Comparison of ENCODE assay signal across 1 cellular context in the genomic region with DNA sequence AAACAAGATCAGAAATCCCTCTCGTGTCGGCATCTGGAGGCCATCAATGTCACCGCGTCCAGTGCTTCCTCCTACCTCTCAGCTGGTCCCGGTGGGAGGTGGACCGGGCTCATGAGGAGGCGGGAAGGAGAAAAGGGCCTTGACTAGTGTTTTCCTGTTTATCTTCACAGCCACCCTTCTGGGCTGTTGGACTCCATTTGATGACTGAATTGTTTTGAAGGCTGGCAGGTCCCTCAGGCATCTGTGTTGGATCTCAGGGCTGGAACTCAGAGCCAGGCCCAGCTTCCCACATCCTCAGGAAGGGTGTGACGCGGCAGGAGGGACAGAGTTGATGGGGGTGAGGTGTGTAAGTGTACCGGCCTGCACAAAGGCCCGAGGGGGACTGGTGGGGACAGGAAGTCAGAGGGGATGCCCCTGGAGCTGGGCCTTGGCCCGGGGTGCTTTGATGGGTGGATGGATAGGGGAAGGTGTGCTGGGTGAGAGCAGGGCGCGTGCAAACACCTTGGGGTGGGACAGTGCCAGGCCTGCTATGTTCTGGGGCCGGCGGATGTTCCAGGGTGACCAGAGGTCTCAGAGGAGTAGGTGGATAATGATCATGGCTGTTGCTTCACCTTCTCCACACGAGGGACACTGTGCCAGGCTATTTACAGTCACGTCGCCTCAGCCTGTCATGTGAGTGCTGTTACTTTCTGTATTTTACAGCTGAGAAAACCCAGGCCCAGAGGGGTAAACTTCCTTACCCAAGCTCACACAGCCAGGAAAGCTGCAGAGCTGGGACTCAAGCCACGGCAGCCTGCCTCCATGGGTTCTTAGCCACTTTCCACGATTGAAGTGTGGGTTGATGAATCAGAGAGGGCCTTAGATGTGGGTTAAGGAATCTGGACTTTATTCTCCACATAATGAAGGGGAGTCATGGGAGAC.
TF ChIP-seq lines count a peak whose summit lies in the region.

No MANE protein-coding gene starts in this region.

TF ChIP-seq in HepG2, 621 proteins besides CTCF, POLR2A, EP300 and RAD21 (continued from another document and continues in another):
- TF ChIP-seq, protein P1, sequence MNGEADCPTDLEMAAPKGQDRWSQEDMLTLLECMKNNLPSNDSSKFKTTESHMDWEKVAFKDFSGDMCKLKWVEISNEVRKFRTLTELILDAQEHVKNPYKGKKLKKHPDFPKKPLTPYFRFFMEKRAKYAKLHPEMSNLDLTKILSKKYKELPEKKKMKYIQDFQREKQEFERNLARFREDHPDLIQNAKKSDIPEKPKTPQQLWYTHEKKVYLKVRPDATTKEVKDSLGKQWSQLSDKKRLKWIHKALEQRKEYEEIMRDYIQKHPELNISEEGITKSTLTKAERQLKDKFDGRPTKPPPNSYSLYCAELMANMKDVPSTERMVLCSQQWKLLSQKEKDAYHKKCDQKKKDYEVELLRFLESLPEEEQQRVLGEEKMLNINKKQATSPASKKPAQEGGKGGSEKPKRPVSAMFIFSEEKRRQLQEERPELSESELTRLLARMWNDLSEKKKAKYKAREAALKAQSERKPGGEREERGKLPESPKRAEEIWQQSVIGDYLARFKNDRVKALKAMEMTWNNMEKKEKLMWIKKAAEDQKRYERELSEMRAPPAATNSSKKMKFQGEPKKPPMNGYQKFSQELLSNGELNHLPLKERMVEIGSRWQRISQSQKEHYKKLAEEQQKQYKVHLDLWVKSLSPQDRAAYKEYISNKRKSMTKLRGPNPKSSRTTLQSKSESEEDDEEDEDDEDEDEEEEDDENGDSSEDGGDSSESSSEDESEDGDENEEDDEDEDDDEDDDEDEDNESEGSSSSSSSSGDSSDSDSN (CRISPR knock-in tag; IDR thresholded peaks at IDR 0.05) = peak; percentile 50; the same call in 1 of the 2 replicates
- no peak for TF ChIP-seq NFRKB (IDR thresholded peaks at IDR 0.05)
- no peak for TF ChIP-seq ZSCAN29 (CRISPR knock-in tag; conservative IDR thresholded peaks at IDR 0.05)
- no peak for TF ChIP-seq ZNF256 (CRISPR knock-in tag; conservative IDR thresholded peaks at IDR 0.05)
- TF ChIP-seq, protein P2, sequence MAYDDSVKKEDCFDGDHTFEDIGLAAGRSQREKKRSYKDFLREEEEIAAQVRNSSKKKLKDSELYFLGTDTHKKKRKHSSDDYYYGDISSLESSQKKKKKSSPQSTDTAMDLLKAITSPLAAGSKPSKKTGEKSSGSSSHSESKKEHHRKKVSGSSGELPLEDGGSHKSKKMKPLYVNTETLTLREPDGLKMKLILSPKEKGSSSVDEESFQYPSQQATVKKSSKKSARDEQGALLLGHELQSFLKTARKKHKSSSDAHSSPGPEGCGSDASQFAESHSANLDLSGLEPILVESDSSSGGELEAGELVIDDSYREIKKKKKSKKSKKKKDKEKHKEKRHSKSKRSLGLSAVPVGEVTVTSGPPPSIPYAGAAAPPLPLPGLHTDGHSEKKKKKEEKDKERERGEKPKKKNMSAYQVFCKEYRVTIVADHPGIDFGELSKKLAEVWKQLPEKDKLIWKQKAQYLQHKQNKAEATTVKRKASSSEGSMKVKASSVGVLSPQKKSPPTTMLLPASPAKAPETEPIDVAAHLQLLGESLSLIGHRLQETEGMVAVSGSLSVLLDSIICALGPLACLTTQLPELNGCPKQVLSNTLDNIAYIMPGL (CRISPR knock-in tag; IDR thresholded peaks at IDR 0.05; ENCODE audit: borderline replicate concordance in 1 of 2, low read depth in 1 of 2) = no peak
- no peak for TF ChIP-seq ZNF17 (CRISPR knock-in tag; IDR thresholded peaks at IDR 0.05)
- no peak for TF ChIP-seq RORA (CRISPR knock-in tag; IDR thresholded peaks at IDR 0.05)
- TF ChIP-seq HOXA7 (CRISPR knock-in tag; IDR thresholded peaks at IDR 0.05) = no peak
- no peak for TF ChIP-seq SMAD9 (CRISPR knock-in tag; IDR thresholded peaks at IDR 0.05)
- 0 out of 2 replicates have a peak, but pooled peaks have one; percentile 60 for TF ChIP-seq ZMYM3 (CRISPR knock-in tag; IDR thresholded peaks at IDR 0.05)
- peak; percentile 35; the same call in 1 of the 2 replicates for TF ChIP-seq ZFY (CRISPR knock-in tag; IDR thresholded peaks at IDR 0.05)
- TF ChIP-seq, protein P3, sequence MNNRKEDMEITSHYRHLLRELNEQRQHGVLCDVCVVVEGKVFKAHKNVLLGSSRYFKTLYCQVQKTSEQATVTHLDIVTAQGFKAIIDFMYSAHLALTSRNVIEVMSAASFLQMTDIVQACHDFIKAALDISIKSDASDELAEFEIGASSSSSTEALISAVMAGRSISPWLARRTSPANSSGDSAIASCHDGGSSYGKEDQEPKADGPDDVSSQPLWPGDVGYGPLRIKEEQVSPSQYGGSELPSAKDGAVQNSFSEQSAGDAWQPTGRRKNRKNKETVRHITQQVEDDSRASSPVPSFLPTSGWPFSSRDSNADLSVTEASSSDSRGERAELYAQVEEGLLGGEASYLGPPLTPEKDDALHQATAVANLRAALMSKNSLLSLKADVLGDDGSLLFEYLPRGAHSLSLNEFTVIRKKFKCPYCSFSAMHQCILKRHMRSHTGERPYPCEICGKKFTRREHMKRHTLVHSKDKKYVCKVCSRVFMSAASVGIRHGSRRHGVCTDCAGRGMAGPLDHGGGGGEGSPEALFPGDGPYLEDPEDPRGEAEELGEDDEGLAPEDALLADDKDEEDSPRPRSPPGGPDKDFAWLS (CRISPR knock-in tag; IDR thresholded peaks at IDR 0.05; ENCODE audit: borderline replicate concordance) = no peak
- no peak for TF ChIP-seq SMAD3 (CRISPR knock-in tag; IDR thresholded peaks at IDR 0.05)
- TF ChIP-seq KDM2A (CRISPR knock-in tag; IDR thresholded peaks at IDR 0.05; ENCODE audit: borderline replicate concordance, low read depth) = peak; percentile 20; the same call in 1 of the 2 replicates
- TF ChIP-seq ADNP (CRISPR knock-in tag; IDR thresholded peaks at IDR 0.05) = 0 out of 2 replicates have a peak, but pooled peaks have one; percentile 42
- TF ChIP-seq, protein P4, sequence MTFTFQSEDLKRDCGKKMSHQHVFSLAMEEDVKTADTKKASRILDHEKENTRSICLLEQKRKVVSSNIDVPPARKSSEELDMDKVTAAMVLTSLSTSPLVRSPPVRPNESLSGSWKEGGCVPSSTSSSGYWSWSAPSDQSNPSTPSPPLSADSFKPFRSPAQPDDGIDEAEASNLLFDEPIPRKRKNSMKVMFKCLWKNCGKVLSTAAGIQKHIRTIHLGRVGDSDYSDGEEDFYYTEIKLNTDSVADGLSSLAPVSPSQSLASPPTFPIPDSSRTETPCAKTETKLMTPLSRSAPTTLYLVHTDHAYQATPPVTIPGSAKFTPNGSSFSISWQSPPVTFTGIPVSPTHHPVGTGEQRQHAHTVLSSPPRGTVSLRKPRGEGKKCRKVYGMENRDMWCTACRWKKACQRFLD (CRISPR knock-in tag; IDR thresholded peaks at IDR 0.05; ENCODE audit: borderline replicate concordance) = no peak
- peak; percentile 36; the same call in 1 of the 2 replicates for TF ChIP-seq FOXA3 (CRISPR knock-in tag; IDR thresholded peaks at IDR 0.05)
- no peak for TF ChIP-seq NR2F2 (IDR thresholded peaks at IDR 0.05; ENCODE audit: borderline replicate concordance, low read depth)
- TF ChIP-seq, protein P5, sequence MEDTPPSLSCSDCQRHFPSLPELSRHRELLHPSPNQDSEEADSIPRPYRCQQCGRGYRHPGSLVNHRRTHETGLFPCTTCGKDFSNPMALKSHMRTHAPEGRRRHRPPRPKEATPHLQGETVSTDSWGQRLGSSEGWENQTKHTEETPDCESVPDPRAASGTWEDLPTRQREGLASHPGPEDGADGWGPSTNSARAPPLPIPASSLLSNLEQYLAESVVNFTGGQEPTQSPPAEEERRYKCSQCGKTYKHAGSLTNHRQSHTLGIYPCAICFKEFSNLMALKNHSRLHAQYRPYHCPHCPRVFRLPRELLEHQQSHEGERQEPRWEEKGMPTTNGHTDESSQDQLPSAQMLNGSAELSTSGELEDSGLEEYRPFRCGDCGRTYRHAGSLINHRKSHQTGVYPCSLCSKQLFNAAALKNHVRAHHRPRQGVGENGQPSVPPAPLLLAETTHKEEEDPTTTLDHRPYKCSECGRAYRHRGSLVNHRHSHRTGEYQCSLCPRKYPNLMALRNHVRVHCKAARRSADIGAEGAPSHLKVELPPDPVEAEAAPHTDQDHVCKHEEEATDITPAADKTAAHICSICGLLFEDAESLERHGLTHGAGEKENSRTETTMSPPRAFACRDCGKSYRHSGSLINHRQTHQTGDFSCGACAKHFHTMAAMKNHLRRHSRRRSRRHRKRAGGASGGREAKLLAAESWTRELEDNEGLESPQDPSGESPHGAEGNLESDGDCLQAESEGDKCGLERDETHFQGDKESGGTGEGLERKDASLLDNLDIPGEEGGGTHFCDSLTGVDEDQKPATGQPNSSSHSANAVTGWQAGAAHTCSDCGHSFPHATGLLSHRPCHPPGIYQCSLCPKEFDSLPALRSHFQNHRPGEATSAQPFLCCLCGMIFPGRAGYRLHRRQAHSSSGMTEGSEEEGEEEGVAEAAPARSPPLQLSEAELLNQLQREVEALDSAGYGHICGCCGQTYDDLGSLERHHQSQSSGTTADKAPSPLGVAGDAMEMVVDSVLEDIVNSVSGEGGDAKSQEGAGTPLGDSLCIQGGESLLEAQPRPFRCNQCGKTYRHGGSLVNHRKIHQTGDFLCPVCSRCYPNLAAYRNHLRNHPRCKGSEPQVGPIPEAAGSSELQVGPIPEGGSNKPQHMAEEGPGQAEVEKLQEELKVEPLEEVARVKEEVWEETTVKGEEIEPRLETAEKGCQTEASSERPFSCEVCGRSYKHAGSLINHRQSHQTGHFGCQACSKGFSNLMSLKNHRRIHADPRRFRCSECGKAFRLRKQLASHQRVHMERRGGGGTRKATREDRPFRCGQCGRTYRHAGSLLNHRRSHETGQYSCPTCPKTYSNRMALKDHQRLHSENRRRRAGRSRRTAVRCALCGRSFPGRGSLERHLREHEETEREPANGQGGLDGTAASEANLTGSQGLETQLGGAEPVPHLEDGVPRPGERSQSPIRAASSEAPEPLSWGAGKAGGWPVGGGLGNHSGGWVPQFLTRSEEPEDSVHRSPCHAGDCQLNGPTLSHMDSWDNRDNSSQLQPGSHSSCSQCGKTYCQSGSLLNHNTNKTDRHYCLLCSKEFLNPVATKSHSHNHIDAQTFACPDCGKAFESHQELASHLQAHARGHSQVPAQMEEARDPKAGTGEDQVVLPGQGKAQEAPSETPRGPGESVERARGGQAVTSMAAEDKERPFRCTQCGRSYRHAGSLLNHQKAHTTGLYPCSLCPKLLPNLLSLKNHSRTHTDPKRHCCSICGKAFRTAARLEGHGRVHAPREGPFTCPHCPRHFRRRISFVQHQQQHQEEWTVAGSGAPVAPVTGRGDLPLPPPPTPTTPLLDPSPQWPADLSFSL (CRISPR knock-in tag; IDR thresholded peaks at IDR 0.05) = no peak
- TF ChIP-seq MTF1 (CRISPR knock-in tag; IDR thresholded peaks at IDR 0.05) = no peak
- TF ChIP-seq REL (CRISPR knock-in tag; conservative IDR thresholded peaks at IDR 0.05) = no peak
- TF ChIP-seq CAMTA2 (CRISPR knock-in tag; IDR thresholded peaks at IDR 0.05; ENCODE audit: borderline replicate concordance) = no peak
- no peak for TF ChIP-seq RARA (CRISPR knock-in tag; IDR thresholded peaks at IDR 0.05)
- TF ChIP-seq TP53 (CRISPR knock-in tag; conservative IDR thresholded peaks at IDR 0.05) = no peak
- TF ChIP-seq, protein P6, sequence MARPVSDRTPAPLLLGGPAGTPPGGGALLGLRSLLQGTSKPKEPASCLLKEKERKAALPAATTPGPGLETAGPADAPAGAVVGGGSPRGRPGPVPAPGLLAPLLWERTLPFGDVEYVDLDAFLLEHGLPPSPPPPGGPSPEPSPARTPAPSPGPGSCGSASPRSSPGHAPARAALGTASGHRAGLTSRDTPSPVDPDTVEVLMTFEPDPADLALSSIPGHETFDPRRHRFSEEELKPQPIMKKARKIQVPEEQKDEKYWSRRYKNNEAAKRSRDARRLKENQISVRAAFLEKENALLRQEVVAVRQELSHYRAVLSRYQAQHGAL (CRISPR knock-in tag; IDR thresholded peaks at IDR 0.05; ENCODE audit: not compliant biosample characterization) = no peak
- TF ChIP-seq, protein P7, sequence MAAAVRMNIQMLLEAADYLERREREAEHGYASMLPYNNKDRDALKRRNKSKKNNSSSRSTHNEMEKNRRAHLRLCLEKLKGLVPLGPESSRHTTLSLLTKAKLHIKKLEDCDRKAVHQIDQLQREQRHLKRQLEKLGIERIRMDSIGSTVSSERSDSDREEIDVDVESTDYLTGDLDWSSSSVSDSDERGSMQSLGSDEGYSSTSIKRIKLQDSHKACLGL (CRISPR knock-in tag; IDR thresholded peaks at IDR 0.05) = no peak
- TF ChIP-seq STAT5B (CRISPR knock-in tag; IDR thresholded peaks at IDR 0.05) = no peak
- no peak for TF ChIP-seq IKZF1 (IDR thresholded peaks at IDR 0.05)
- no peak for TF ChIP-seq ZNF124 (CRISPR knock-in tag; IDR thresholded peaks at IDR 0.05)
- TF ChIP-seq, protein P8, sequence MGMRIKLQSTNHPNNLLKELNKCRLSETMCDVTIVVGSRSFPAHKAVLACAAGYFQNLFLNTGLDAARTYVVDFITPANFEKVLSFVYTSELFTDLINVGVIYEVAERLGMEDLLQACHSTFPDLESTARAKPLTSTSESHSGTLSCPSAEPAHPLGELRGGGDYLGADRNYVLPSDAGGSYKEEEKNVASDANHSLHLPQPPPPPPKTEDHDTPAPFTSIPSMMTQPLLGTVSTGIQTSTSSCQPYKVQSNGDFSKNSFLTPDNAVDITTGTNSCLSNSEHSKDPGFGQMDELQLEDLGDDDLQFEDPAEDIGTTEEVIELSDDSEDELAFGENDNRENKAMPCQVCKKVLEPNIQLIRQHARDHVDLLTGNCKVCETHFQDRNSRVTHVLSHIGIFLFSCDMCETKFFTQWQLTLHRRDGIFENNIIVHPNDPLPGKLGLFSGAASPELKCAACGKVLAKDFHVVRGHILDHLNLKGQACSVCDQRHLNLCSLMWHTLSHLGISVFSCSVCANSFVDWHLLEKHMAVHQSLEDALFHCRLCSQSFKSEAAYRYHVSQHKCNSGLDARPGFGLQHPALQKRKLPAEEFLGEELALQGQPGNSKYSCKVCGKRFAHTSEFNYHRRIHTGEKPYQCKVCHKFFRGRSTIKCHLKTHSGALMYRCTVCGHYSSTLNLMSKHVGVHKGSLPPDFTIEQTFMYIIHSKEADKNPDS (CRISPR knock-in tag; IDR thresholded peaks at IDR 0.05) = no peak
- TF ChIP-seq SPEN (CRISPR knock-in tag; IDR thresholded peaks at IDR 0.05; ENCODE audit: low read depth) = no peak
- TF ChIP-seq KAT7 (CRISPR knock-in tag; IDR thresholded peaks at IDR 0.05; ENCODE audit: borderline replicate concordance) = no peak
